Comparison of ENCODE assay signal across 17 cellular contexts in genomic region chr14:51020024-51020710, GRCh38.
A peak's percentile ranks its signal among the peaks of the same experiment; 100 is the strongest.
DNase-seq lines count a peak whose midpoint lies in the region; ATAC-seq, FAIRE-seq and TF ChIP-seq lines count a peak whose summit lies in the region.
"Had no signal": no experiment of that assay in that cellular context is flagged by ENCODE, and none has a peak within 500 bp of the region (broad histone marks: within the 10 kb centered on the region; RNA-seq: fewer than 3 reads in every experiment).

No MANE protein-coding gene starts in this region.

- H4K91ac ChIP-seq in mesenchymal stem cell (ENCODE audit: low read length) = no peak overlapping the region

- TF ChIP-seq CTCF in astrocyte of the spinal cord (IDR thresholded peaks at IDR 0.05; ENCODE audit: low read depth, low read length) = no peak

- H3K27ac ChIP-seq in mesenchymal stem cell (ENCODE audit: low read length, poor library complexity, severe bottlenecking) = peak overlapping the region; percentile 24
- peak overlapping the region; percentile 85 for H3K27ac ChIP-seq in temporal lobe (ENCODE audit: low read depth, low read length)
- H3K27ac ChIP-seq: A549, colonic mucosa, gastroesophageal sphincter had no signal

- DNase-seq in Right ventricle myocardium inferior (ENCODE audit: missing footprints) = no peak
- no peak for DNase-seq in Right ventricle myocardium superior
- DNase-seq in astrocyte of the spinal cord (ENCODE audit: low read depth, low spot score) = peak; percentile 33
- DNase-seq in mesenchymal stem cell = peak; percentile 38
- DNase-seq in cortex of kidney (lab: John Stamatoyannopoulos, UW) = no peak
- DNase-seq in GM12891 (ENCODE audit: insufficient read length, low spot score) = no peak
- DNase-seq in DMS153 (lab: John Stamatoyannopoulos, UW) = no peak
- DNase-seq: activated CD4-positive, alpha-beta T cell treated with anti-CD3 and anti-CD28 coated beads, Interleukin-2, amount 50 U/mL, for 1 hour; activated effector memory CD4-positive, alpha-beta T cell treated with anti-CD3 and anti-CD28 coated beads, Interleukin-2, amount 50 U/mL, for 16 hours; colonic mucosa; Karpas-422; NCI-H510A treated with DMSO at 0.1 percent for 48 hours had no signal

- H3K4ac ChIP-seq in mesenchymal stem cell (ENCODE audit: low read depth in 1 of 2, low read length in 2 of 2) = no peak overlapping the region

- H2BK120ac ChIP-seq in mesenchymal stem cell (ENCODE audit: low read depth, low read length) = no peak overlapping the region

- 73% methylated on average over 10 of the region's 11 CpGs for WGBS in mesenchymal stem cell

- H3K14ac ChIP-seq in mesenchymal stem cell (ENCODE audit: low read length in 2 of 2) = no peak overlapping the region

- no peak overlapping the region for H2BK12ac ChIP-seq in mesenchymal stem cell (ENCODE audit: low read length in 2 of 2)

- H4K8ac ChIP-seq in mesenchymal stem cell (ENCODE audit: low read length) = no peak overlapping the region

- H2BK15ac ChIP-seq in mesenchymal stem cell (ENCODE audit: low read depth, poor library complexity, severe bottlenecking) = no peak overlapping the region

- no peak overlapping the region for H3K18ac ChIP-seq in mesenchymal stem cell (ENCODE audit: low read depth in 1 of 2, low read length in 2 of 2)

- H3K36me3 ChIP-seq in mesenchymal stem cell (ENCODE audit: control insufficient read depth in 1 of 2, insufficient read depth in 2 of 2, low read depth in 1 of 2, low read length in 2 of 2) = no peaks in the 10 kb centered on the region
- H3K36me3 ChIP-seq: colonic mucosa, gastroesophageal sphincter had no signal

- intact Hi-C loops in Right ventricle myocardium inferior (cut with DNase I) (no loop called here), Right ventricle myocardium superior (cut with DNase I) (no loop called here)

- no peak overlapping the region for H2AFZ ChIP-seq in mesenchymal stem cell (ENCODE audit: low read depth, low read length)

- no peak overlapping the region for H3K23ac ChIP-seq in mesenchymal stem cell (ENCODE audit: low read length in 2 of 2)

- no peak for TF ChIP-seq POLR2A in GM12891 (IDR thresholded peaks at IDR 0.05; ENCODE audit: low read depth, low read length)

- no peak overlapping the region for H3K4me2 ChIP-seq in mesenchymal stem cell (ENCODE audit: low read length, poor library complexity, severe bottlenecking)
- H3K4me2 ChIP-seq: A549 had no signal

- no peaks in the 10 kb centered on the region for H3K9me3 ChIP-seq in mesenchymal stem cell (ENCODE audit: control insufficient read depth, low read length)
- H3K9me3 ChIP-seq: A549, colonic mucosa, gastroesophageal sphincter had no signal

- H3K27me3 ChIP-seq in mesenchymal stem cell (ENCODE audit: control insufficient read depth in 1 of 2, insufficient read depth in 1 of 2, low read length in 2 of 2) = no peaks in the 10 kb centered on the region
- H3K27me3 ChIP-seq: colonic mucosa, gastroesophageal sphincter had no signal

- no peak for FAIRE-seq in GM12891 (lab: Jason Lieb, UNC)
- FAIRE-seq: GM19239 had no signal

- in situ Hi-C loops in astrocyte of the spinal cord (cut with HindIII; ENCODE audit: low sequenced_read_pairs) = no loop called here

- no peaks in the 10 kb centered on the region for H3K79me1 ChIP-seq in mesenchymal stem cell (replicated peaks; ENCODE audit: low read length, poor library complexity, severe bottlenecking)

- H3K9ac ChIP-seq in mesenchymal stem cell (ENCODE audit: low read length) = no peak overlapping the region

- peaks cover 9% of the 10 kb centered on the region for H3K4me1 ChIP-seq in mesenchymal stem cell (ENCODE audit: control insufficient read depth, insufficient read depth, low read depth, low read length)
- H3K4me1 ChIP-seq: A549 had no signal

- H2BK5ac ChIP-seq in mesenchymal stem cell (ENCODE audit: low read depth, low read length, poor library complexity, severe bottlenecking) = no peak overlapping the region

- H3K4me3 ChIP-seq in astrocyte of the spinal cord (ENCODE audit: low read depth, low read length) = no peak overlapping the region
- no peak overlapping the region for H3K4me3 ChIP-seq in mesenchymal stem cell (ENCODE audit: insufficient read depth in 1 of 2, low read depth in 1 of 2, low read length in 2 of 2)
- H3K4me3 ChIP-seq: A549, colonic mucosa, gastroesophageal sphincter, lung had no signal

- ATAC-seq in Right ventricle myocardium inferior = peak; percentile 68
- ATAC-seq in Right ventricle myocardium superior (ENCODE audit: poor library complexity) = no peak
- ATAC-seq: A549, gastroesophageal sphincter had no signal

- H2AK5ac ChIP-seq in mesenchymal stem cell (ENCODE audit: low read length, severe bottlenecking) = peak overlapping the region; percentile 30

TF ChIP-seq in GM12891, 5 proteins besides CTCF, POLR2A, EP300 and RAD21:
- TF ChIP-seq PAX5 (IDR thresholded peaks at IDR 0.05; ENCODE audit: insufficient read depth, low read length, severe bottlenecking) = no peak
- no peak for TF ChIP-seq POU2F2 (IDR thresholded peaks at IDR 0.05; ENCODE audit: low read depth, low read length)
- no peak for TF ChIP-seq SPI1 (IDR thresholded peaks at IDR 0.05; ENCODE audit: low read depth, low read length)
- no peak for TF ChIP-seq TAF1 (IDR thresholded peaks at IDR 0.05; ENCODE audit: low read depth, low read length)
- TF ChIP-seq POLR2AphosphoS5 (IDR thresholded peaks at IDR 0.05; ENCODE audit: low read depth, low read length) = no peak
TF ChIP-seq in GM12891: peak in this region for 0.

Comparison
In these comparisons a context has a peak if more than half of its experiments do, and no peak if none do; other contexts are left out.
1. DNase-seq: peak in astrocyte of the spinal cord (single experiment) and mesenchymal stem cell (single experiment); none in Right ventricle myocardium inferior (single experiment), Right ventricle myocardium superior (single experiment), cortex of kidney (single experiment), GM12891 (single experiment) and DMS153 (single experiment).